Comparison of ENCODE assay signal across 1 cellular context in the genomic region with DNA sequence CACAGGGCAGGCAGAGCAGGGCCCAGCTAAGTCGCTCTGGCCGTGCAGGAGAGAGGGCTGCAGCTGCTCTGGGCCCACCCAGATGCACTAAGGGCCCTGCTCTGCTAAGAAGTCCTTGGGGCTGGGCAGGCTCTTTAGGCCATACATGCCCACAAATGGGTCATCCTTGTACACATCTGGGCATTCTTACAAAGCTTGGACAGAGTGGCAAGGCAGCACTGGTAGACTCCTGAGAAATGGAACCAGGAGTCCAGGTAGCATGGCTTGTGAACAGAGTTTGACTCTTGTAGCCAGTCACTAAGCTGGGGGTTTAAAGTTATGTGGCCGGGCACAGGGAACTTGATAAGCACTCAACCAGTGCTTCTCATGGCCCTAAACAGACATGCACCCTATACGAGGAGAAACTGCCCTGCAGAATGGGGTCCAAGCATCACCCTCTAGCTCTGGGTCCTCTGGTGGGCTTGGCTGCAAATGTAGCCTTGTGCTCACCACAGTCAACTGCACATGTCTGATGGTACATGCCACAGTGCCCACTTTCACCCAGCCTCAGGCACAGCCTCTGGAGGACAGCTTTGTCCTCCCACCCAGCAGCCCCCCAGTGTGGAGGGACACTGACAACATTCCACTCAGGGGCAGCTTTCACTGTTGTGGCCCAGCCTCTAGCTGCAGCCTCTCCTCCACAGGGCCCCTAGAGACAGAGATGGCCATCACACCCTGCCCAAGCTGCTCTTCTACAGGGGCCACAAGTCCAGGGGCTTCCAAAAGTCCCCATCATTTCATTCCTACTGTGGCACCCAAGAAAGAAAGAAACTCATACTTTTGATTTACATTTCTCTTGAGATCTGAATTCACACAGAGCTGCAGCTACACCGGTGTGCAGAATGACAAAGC.
TF ChIP-seq lines count a peak whose summit lies in the region.

No MANE protein-coding gene starts in this region.

TF ChIP-seq in K562, 482 proteins besides CTCF, POLR2A, EP300 and RAD21 (continued from another document and continues in another):
- TF ChIP-seq, protein P1, sequence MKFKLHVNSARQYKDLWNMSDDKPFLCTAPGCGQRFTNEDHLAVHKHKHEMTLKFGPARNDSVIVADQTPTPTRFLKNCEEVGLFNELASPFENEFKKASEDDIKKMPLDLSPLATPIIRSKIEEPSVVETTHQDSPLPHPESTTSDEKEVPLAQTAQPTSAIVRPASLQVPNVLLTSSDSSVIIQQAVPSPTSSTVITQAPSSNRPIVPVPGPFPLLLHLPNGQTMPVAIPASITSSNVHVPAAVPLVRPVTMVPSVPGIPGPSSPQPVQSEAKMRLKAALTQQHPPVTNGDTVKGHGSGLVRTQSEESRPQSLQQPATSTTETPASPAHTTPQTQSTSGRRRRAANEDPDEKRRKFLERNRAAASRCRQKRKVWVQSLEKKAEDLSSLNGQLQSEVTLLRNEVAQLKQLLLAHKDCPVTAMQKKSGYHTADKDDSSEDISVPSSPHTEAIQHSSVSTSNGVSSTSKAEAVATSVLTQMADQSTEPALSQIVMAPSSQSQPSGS (CRISPR knock-in tag; IDR thresholded peaks at IDR 0.05) = peak; percentile 57; the same call in 1 of the 2 replicates
- TF ChIP-seq, protein P2, sequence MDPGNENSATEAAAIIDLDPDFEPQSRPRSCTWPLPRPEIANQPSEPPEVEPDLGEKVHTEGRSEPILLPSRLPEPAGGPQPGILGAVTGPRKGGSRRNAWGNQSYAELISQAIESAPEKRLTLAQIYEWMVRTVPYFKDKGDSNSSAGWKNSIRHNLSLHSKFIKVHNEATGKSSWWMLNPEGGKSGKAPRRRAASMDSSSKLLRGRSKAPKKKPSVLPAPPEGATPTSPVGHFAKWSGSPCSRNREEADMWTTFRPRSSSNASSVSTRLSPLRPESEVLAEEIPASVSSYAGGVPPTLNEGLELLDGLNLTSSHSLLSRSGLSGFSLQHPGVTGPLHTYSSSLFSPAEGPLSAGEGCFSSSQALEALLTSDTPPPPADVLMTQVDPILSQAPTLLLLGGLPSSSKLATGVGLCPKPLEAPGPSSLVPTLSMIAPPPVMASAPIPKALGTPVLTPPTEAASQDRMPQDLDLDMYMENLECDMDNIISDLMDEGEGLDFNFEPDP (CRISPR knock-in tag; IDR thresholded peaks at IDR 0.05) = 0 out of 2 replicates have a peak, but pooled peaks have one; percentile 31
- TF ChIP-seq JUNB (CRISPR knock-in tag; conservative IDR thresholded peaks at IDR 0.05) (peak; percentile 8; the same call in 1 of the 2 replicates), DNMT1 (IDR thresholded peaks at IDR 0.05) (no peak), SRSF7 (optimal IDR thresholded peaks at IDR 0.05; ENCODE audit: low read depth, low read length) (no peak), NR4A1 (CRISPR knock-in tag; IDR thresholded peaks at IDR 0.05) (no peak), NR4A1 (tag; IDR thresholded peaks at IDR 0.05) (no peak), ETV1 (tag; conservative IDR thresholded peaks at IDR 0.05; ENCODE audit: low read depth) (no peak), RBM15 (IDR thresholded peaks at IDR 0.05; ENCODE audit: insufficient read depth, low read length) (no peak), ZNF282 (CRISPR knock-in tag; IDR thresholded peaks at IDR 0.05) (0 out of 2 replicates have a peak, but pooled peaks have one; percentile 58), ZNF764 (CRISPR knock-in tag; IDR thresholded peaks at IDR 0.05; ENCODE audit: low read depth) (no peak), NONO (IDR thresholded peaks at IDR 0.05; ENCODE audit: low read depth in 2 of 2, low read length in 1 of 2) (no peak), E2F3 (CRISPR knock-in tag; IDR thresholded peaks at IDR 0.05) (no peak), OTX1 (CRISPR knock-in tag; IDR thresholded peaks at IDR 0.05) (no peak), CHD2 (IDR thresholded peaks at IDR 0.05; ENCODE audit: low read depth, low read length) (no peak), ZC3H8 (IDR thresholded peaks at IDR 0.05) (no peak), BRCA1 (IDR thresholded peaks at IDR 0.05) (no peak), BRCA1 (CRISPR knock-in tag; IDR thresholded peaks at IDR 0.05) (0 out of 2 replicates have a peak, but pooled peaks have one; percentile 90), GABPB2 (CRISPR knock-in tag; conservative IDR thresholded peaks at IDR 0.05) (no peak), TBP (optimal IDR thresholded peaks at IDR 0.05; ENCODE audit: low read depth, low read length) (no peak), STAT5B (CRISPR knock-in tag; IDR thresholded peaks at IDR 0.05) (no peak), PRPF4 (IDR thresholded peaks at IDR 0.05; ENCODE audit: insufficient read depth, low read depth, low read length, poor library complexity, severe bottlenecking) (no peak), MAFF (IDR thresholded peaks at IDR 0.05; ENCODE audit: low read length) (no peak), CBFA2T2 (conservative IDR thresholded peaks at IDR 0.05) (no peak), CBX3 (IDR thresholded peaks at IDR 0.05; ENCODE audit: borderline replicate concordance in 1 of 2, low read length in 2 of 2) (peak in 1 of 2 experiments; percentile 30; a peak in 1 of 3 replicates), FOXA3 (CRISPR knock-in tag; conservative IDR thresholded peaks at IDR 0.05 in 1 of 2, IDR thresholded peaks at IDR 0.05 in 1 of 2) (no peak), PYGO2 (tag; IDR thresholded peaks at IDR 0.05) (no peak), STAG1 (CRISPR knock-in tag; IDR thresholded peaks at IDR 0.05; ENCODE audit: borderline replicate concordance) (peak; percentile 36; the same call in 1 of the 2 replicates), ZNF695 (CRISPR knock-in tag; IDR thresholded peaks at IDR 0.05) (no peak), MYBL2 (IDR thresholded peaks at IDR 0.05; ENCODE audit: low read depth) (no peak), MYBL2 (CRISPR knock-in tag; IDR thresholded peaks at IDR 0.05; ENCODE audit: borderline replicate concordance) (peak; percentile 47; the same call in 1 of the 2 replicates), ZNF785 (CRISPR knock-in tag; IDR thresholded peaks at IDR 0.05) (no peak), BRF1 (IDR thresholded peaks at IDR 0.05; ENCODE audit: borderline replicate concordance, extremely low read depth, insufficient read length) (no peak), NR3C1 (CRISPR knock-in tag; IDR thresholded peaks at IDR 0.05) (peak; percentile 77), HOXB6 (CRISPR knock-in tag; IDR thresholded peaks at IDR 0.05; ENCODE audit: borderline replicate concordance) (0 out of 2 replicates have a peak, but pooled peaks have one; percentile 72), IRF2 (CRISPR knock-in tag; IDR thresholded peaks at IDR 0.05) (peak; percentile 92; the same call in 1 of the 2 replicates), ESRRB (CRISPR knock-in tag; IDR thresholded peaks at IDR 0.05; ENCODE audit: borderline replicate concordance) (peak; percentile 43; the same call in 1 of the 2 replicates), MED1 (CRISPR knock-in tag; IDR thresholded peaks at IDR 0.05; ENCODE audit: borderline replicate concordance) (peak; percentile 20), RB1 (IDR thresholded peaks at IDR 0.05; ENCODE audit: low read depth) (0 out of 2 replicates have a peak, but pooled peaks have one; percentile 20), POLR3G (IDR thresholded peaks at IDR 0.05; ENCODE audit: extremely low read depth, insufficient read length, insufficient replicate concordance) (no peak), SIX5 (IDR thresholded peaks at IDR 0.05; ENCODE audit: borderline replicate concordance in 1 of 2, insufficient read depth in 1 of 2, low read depth in 1 of 2, low read length in 2 of 2) (no peak)
- TF ChIP-seq, protein P3, sequence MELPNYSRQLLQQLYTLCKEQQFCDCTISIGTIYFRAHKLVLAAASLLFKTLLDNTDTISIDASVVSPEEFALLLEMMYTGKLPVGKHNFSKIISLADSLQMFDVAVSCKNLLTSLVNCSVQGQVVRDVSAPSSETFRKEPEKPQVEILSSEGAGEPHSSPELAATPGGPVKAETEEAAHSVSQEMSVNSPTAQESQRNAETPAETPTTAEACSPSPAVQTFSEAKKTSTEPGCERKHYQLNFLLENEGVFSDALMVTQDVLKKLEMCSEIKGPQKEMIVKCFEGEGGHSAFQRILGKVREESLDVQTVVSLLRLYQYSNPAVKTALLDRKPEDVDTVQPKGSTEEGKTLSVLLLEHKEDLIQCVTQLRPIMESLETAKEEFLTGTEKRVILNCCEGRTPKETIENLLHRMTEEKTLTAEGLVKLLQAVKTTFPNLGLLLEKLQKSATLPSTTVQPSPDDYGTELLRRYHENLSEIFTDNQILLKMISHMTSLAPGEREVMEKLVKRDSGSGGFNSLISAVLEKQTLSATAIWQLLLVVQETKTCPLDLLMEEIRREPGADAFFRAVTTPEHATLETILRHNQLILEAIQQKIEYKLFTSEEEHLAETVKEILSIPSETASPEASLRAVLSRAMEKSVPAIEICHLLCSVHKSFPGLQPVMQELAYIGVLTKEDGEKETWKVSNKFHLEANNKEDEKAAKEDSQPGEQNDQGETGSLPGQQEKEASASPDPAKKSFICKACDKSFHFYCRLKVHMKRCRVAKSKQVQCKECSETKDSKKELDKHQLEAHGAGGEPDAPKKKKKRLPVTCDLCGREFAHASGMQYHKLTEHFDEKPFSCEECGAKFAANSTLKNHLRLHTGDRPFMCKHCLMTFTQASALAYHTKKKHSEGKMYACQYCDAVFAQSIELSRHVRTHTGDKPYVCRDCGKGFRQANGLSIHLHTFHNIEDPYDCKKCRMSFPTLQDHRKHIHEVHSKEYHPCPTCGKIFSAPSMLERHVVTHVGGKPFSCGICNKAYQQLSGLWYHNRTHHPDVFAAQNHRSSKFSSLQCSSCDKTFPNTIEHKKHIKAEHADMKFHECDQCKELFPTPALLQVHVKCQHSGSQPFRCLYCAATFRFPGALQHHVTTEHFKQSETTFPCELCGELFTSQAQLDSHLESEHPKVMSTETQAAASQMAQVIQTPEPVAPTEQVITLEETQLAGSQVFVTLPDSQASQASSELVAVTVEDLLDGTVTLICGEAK (IDR thresholded peaks at IDR 0.05) = no peak
- TF ChIP-seq, protein P3 (CRISPR knock-in tag; IDR thresholded peaks at IDR 0.05) = 0 out of 2 replicates have a peak, but pooled peaks have one; percentile 8
- TF ChIP-seq, protein P4, sequence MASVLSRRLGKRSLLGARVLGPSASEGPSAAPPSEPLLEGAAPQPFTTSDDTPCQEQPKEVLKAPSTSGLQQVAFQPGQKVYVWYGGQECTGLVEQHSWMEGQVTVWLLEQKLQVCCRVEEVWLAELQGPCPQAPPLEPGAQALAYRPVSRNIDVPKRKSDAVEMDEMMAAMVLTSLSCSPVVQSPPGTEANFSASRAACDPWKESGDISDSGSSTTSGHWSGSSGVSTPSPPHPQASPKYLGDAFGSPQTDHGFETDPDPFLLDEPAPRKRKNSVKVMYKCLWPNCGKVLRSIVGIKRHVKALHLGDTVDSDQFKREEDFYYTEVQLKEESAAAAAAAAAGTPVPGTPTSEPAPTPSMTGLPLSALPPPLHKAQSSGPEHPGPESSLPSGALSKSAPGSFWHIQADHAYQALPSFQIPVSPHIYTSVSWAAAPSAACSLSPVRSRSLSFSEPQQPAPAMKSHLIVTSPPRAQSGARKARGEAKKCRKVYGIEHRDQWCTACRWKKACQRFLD (CRISPR knock-in tag; IDR thresholded peaks at IDR 0.05) = no peak
- TF ChIP-seq, protein P5, sequence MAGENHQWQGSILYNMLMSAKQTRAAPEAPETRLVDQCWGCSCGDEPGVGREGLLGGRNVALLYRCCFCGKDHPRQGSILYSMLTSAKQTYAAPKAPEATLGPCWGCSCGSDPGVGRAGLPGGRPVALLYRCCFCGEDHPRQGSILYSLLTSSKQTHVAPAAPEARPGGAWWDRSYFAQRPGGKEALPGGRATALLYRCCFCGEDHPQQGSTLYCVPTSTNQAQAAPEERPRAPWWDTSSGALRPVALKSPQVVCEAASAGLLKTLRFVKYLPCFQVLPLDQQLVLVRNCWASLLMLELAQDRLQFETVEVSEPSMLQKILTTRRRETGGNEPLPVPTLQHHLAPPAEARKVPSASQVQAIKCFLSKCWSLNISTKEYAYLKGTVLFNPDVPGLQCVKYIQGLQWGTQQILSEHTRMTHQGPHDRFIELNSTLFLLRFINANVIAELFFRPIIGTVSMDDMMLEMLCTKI (IDR thresholded peaks at IDR 0.05; ENCODE audit: partially characterized antibody) = no peak
- TF ChIP-seq, protein P6, sequence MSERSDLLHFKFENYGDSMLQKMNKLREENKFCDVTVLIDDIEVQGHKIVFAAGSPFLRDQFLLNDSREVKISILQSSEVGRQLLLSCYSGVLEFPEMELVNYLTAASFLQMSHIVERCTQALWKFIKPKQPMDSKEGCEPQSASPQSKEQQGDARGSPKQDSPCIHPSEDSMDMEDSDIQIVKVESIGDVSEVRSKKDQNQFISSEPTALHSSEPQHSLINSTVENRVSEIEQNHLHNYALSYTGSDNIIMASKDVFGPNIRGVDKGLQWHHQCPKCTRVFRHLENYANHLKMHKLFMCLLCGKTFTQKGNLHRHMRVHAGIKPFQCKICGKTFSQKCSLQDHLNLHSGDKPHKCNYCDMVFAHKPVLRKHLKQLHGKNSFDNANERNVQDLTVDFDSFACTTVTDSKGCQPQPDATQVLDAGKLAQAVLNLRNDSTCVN (CRISPR knock-in tag; IDR thresholded peaks at IDR 0.05) = no peak
- TF ChIP-seq, protein P7, sequence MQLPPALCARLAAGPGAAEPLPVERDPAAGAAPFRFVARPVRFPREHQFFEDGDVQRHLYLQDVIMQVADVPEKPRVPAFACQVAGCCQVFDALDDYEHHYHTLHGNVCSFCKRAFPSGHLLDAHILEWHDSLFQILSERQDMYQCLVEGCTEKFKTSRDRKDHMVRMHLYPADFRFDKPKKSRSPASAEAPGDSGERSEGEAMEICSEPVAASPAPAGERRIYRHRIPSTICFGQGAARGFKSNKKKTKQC (CRISPR knock-in tag; IDR thresholded peaks at IDR 0.05) = 0 out of 2 replicates have a peak, but pooled peaks have one; percentile 43
